31 cellular contexts compared by ENCODE assay signal in the genomic region with DNA sequence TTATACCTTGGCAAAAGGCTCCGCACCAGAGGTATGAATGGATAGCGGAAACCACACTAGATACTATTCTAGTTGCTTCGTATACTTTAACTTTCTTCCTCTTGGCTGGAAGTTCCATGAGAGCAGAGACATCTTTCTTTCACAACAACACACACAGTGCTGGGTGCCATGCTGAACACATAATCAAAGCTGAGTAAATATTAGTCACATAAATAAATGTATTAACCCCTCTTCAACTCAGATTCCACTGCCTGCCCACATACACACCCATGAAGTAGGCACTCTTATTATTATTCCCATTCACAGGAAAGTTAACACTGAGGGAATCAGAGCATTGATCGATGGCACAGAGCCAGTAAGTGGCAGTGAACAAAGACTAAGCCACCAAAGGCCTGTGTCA. TPM values are rescaled to one million over a fixed set of nuclear protein-coding genes. Genes with fewer than 3 reads are reported as not detected.
"Had no signal": no experiment of that assay in that cellular context is flagged by ENCODE, and none has a peak within 500 bp of the region (broad histone marks: within the 10 kb centered on the region; RNA-seq: fewer than 3 reads in every experiment).

No MANE protein-coding gene starts in this region.

- H3K4me3 ChIP-seq: ascending aorta, coronary artery had no signal

- DNase-seq: activated CD4-positive, alpha-beta memory T cell treated with anti-CD3 and anti-CD28 coated beads, Interleukin-2, amount 10 ng/mL, durations not matched to agents 7 days and 5 days; activated CD4-positive, alpha-beta T cell treated with anti-CD3 and anti-CD28 coated beads for 1 hour; activated CD4-positive, alpha-beta T cell treated with anti-CD3 and anti-CD28 coated beads for 36 hours; activated CD4-positive, alpha-beta T cell treated with anti-CD3 and anti-CD28 coated beads for 48 hours; activated CD4-positive, alpha-beta T cell treated with anti-CD3 and anti-CD28 coated beads, Interleukin-2, amount 10 ng/mL, durations not matched to agents 7 days and 5 days; activated CD4-positive, alpha-beta T cell treated with anti-CD3 and anti-CD28 coated beads, Interleukin-2, amount 50 U/mL, for 48 hours; activated CD4-positive, CD25-positive, alpha-beta regulatory T cell; activated CD8-positive, alpha-beta memory T cell treated with anti-CD3 and anti-CD28 coated beads for 24 hours; activated CD8-positive, alpha-beta memory T cell treated with anti-CD3 and anti-CD28 coated beads, Interleukin-2, amount 10 ng/mL, durations not matched to agents 7 days and 5 days; activated CD8-positive, alpha-beta memory T cell treated with anti-CD3 and anti-CD28 coated beads, Interleukin-2, amount 50 U/mL, for 48 hours; activated CD8-positive, alpha-beta T cell treated with anti-CD3 and anti-CD28 coated beads, Interleukin-2, amount 10 ng/mL, durations not matched to agents 7 days and 5 days; activated effector memory CD4-positive, alpha-beta T cell treated with Interleukin-2 at 50 U/mL for 16 hours; activated gamma-delta T cell; activated naive CD4-positive, alpha-beta T cell treated with anti-CD3 and anti-CD28 coated beads, Interleukin-2, amount 10 ng/mL, durations not matched to agents 7 days and 5 days; activated naive CD4-positive, alpha-beta T cell treated with Interleukin-2 at 50 U/mL for 16 hours; activated naive CD8-positive, alpha-beta T cell treated with anti-CD3 and anti-CD28 coated beads, Interleukin-2, amount 10 ng/mL, durations not matched to agents 7 days and 5 days; activated naive CD8-positive, alpha-beta T cell treated with anti-CD3 and anti-CD28 coated beads, Interleukin-2, amount 50 U/mL, for 24 hours; activated T-cell treated with anti-CD3 and anti-CD28 coated beads, Interleukin-2, amount 50 U/mL, for 24 hours; activated T-cell treated with anti-CD3 and anti-CD28 coated beads, Interleukin-2, amount 50 U/mL, for 48 hours; amygdala; anterior cingulate cortex; central memory CD4-positive, alpha-beta T cell; T-helper 2 cell; T-helper 9 cell; WERI-Rb-1 had no signal

- ATAC-seq: activated CD4-positive, alpha-beta T cell treated with anti-CD3 and anti-CD28 coated beads for 36 hours; activated CD4-positive, CD25-positive, alpha-beta regulatory T cell treated with anti-CD3 and anti-CD28 coated beads, Interleukin-2, amount 50 U/mL, for 24 hours; activated CD8-positive, alpha-beta memory T cell treated with anti-CD3 and anti-CD28 coated beads, Interleukin-2, amount 10 ng/mL, durations not matched to agents 7 days and 5 days; activated CD8-positive, alpha-beta T cell treated with anti-CD3 and anti-CD28 coated beads, Interleukin-2, amount 10 ng/mL, durations not matched to agents 7 days and 5 days; activated naive CD8-positive, alpha-beta T cell treated with anti-CD3 and anti-CD28 coated beads, Interleukin-2, amount 50 U/mL, for 24 hours; WTC11 had no signal

- H3K27me3 ChIP-seq: ascending aorta had no signal

- FAIRE-seq: colon, TTC549 had no signal

- H3K36me3 ChIP-seq: ascending aorta, WERI-Rb-1 had no signal

RNA-seq across cellular contexts. Expression of a gene that starts 35.4 kb away (rescaled TPM):
- total RNA-seq: activated CD8-positive, alpha-beta memory T cell treated with anti-CD3 and anti-CD28 coated beads, Interleukin-2, amount 10 ng/mL, durations not matched to agents 7 days and 5 days had no signal
